In the genomic region with DNA sequence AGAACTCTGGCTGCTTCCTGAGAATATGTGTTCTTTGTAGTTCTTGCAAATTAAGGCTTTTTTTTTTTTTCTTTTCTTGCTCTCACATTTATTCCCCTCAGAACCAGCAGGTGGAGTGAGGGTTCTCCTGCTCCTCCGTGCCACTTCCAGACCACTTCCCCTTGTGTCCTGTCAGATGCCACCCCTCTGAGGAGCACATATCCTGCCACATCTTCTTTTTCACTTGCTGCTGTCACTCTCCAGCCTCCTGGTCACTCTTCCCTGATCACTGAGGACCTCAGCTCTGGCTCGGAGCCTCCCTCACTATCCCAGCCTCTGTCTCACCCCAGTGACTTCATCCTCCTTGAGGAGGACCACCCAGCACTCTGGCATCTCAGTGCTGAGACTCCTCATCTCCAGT, we compare ENCODE assay signal across 8 cellular contexts.
DNase-seq lines count a peak whose midpoint lies in the region; ATAC-seq, FAIRE-seq and TF ChIP-seq lines count a peak whose summit lies in the region.

No MANE protein-coding gene starts in this region.

- no peaks in the 10 kb centered on the region for H3K4me1 Mint-ChIP-seq in activated CD8-positive, alpha-beta T cell treated with anti-CD3 and anti-CD28 coated beads for 36 hours (ENCODE audit: low read depth)
- no peaks in the 10 kb centered on the region for H3K4me1 Mint-ChIP-seq in activated CD8-positive, alpha-beta T cell treated with anti-CD3 and anti-CD28 coated beads, Interleukin-2, amount 10 ng/mL, durations not matched to agents 7 days and 5 days (ENCODE audit: low read depth)

- no peak for DNase-seq in activated CD8-positive, alpha-beta T cell treated with anti-CD3 and anti-CD28 coated beads for 36 hours
- no peak for DNase-seq in activated CD8-positive, alpha-beta T cell treated with anti-CD3 and anti-CD28 coated beads, Interleukin-2, amount 10 ng/mL, durations not matched to agents 7 days and 5 days
- DNase-seq in NCI-H460 (ENCODE audit: extremely low read depth, low read depth) = peak; percentile 36
- no peak for DNase-seq in H1 (ENCODE audit: low read depth in 1 of 2, low spot score in 2 of 2)
- DNase-seq in testis = peak; percentile 19
- DNase-seq in superior temporal gyrus (ENCODE audit: extremely low spot score) = no peak

- ATAC-seq in activated CD8-positive, alpha-beta T cell treated with anti-CD3 and anti-CD28 coated beads for 36 hours = no peak
- ATAC-seq in activated CD8-positive, alpha-beta T cell treated with anti-CD3 and anti-CD28 coated beads, Interleukin-2, amount 10 ng/mL, durations not matched to agents 7 days and 5 days = no peak
- ATAC-seq in HG03025 (IDR thresholded peaks at IDR 0.05; ENCODE audit: low FRiP score, unreplicated experiment) (no peak), GM21515 (IDR thresholded peaks at IDR 0.05; ENCODE audit: unreplicated experiment) (no peak)

- no peak overlapping the region for H4K91ac ChIP-seq in H1 (replicated peaks; ENCODE audit: insufficient read length, low read length)

- no peak overlapping the region for H3K4me2 ChIP-seq in H1 (ENCODE audit: insufficient read depth in 1 of 2, low read depth in 2 of 2, low read length in 2 of 2)

- H4K5ac ChIP-seq in H1 (ENCODE audit: insufficient read length, low read depth, low read length) = no peak overlapping the region

- no peak for TF ChIP-seq EP300 in H1 (IDR thresholded peaks at IDR 0.05; ENCODE audit: borderline replicate concordance in 1 of 2, low read depth in 2 of 2, low read length in 2 of 2)

- no peak overlapping the region for H3K4ac ChIP-seq in H1 (replicated peaks; ENCODE audit: insufficient read length, low read depth, low read length)

- 0 out of 2 replicates have a peak overlapping the region, but pooled peaks have one; percentile 14 for H2AFZ ChIP-seq in H1 (ENCODE audit: low read length)

- peak; percentile 68 to 69 for TF ChIP-seq RAD21 in H1 (IDR thresholded peaks at IDR 0.05 in 1 of 2, conservative IDR thresholded peaks at IDR 0.05 in 1 of 2; ENCODE audit: low read depth in 2 of 2, low read length in 2 of 2)

- no peak for FAIRE-seq in H1 (lab: Jason Lieb, UNC)

- intact Hi-C loops in activated CD8-positive, alpha-beta T cell treated with anti-CD3 and anti-CD28 coated beads for 36 hours (cut with micrococcal nuclease) = no loop called here
- intact Hi-C loops in testis (cut with DNase I; ENCODE audit: low total_unique reads) = no loop called here

- H3K79me1 ChIP-seq in H1 (ENCODE audit: low read depth, low read length) = no peaks in the 10 kb centered on the region

- no peaks in the 10 kb centered on the region for H3K4me1 ChIP-seq in H1 (replicated peaks in 1 of 4; ENCODE audit: control insufficient read depth in 3 of 4, insufficient read depth in 4 of 4, low read length in 3 of 4)
- no peaks in the 10 kb centered on the region for H3K4me1 ChIP-seq in testis

- H3K27ac Mint-ChIP-seq in activated CD8-positive, alpha-beta T cell treated with anti-CD3 and anti-CD28 coated beads for 36 hours = no peak overlapping the region
- H3K27ac Mint-ChIP-seq in activated CD8-positive, alpha-beta T cell treated with anti-CD3 and anti-CD28 coated beads, Interleukin-2, amount 10 ng/mL, durations not matched to agents 7 days and 5 days = no peak overlapping the region

- H3K56ac ChIP-seq in H1 (replicated peaks; ENCODE audit: insufficient read length, low read depth, low read length) = no peak overlapping the region

- CTCF ChIA-PET in activated CD8-positive, alpha-beta T cell treated with anti-CD3 and anti-CD28 coated beads for 36 hours (lab: Charles Lee) = no interaction called here
- CTCF ChIA-PET in activated CD8-positive, alpha-beta T cell treated with anti-CD3 and anti-CD28 coated beads, Interleukin-2, amount 10 ng/mL, durations not matched to agents 7 days and 5 days (lab: Charles Lee) = no interaction called here
- CTCF ChIA-PET in H1 (lab: Charles Lee; ENCODE audit: partially characterized antibody) = interaction anchor here (0.6 to 2.7 kb wide), 34 partner anchors 10 to 514 kb away, joined by 3 to 18 read pairs (median 4); no protein-coding TSS in a partner anchor

- H3K27me3 Mint-ChIP-seq in activated CD8-positive, alpha-beta T cell treated with anti-CD3 and anti-CD28 coated beads for 36 hours = no peaks in the 10 kb centered on the region
- H3K27me3 Mint-ChIP-seq in activated CD8-positive, alpha-beta T cell treated with anti-CD3 and anti-CD28 coated beads, Interleukin-2, amount 10 ng/mL, durations not matched to agents 7 days and 5 days (ENCODE audit: low read depth) = peaks cover 13% of the 10 kb centered on the region

- peak; percentile 29 for TF ChIP-seq CTCF in activated CD8-positive, alpha-beta T cell treated with anti-CD3 and anti-CD28 coated beads for 36 hours (IDR thresholded peaks at IDR 0.05)
- peak; percentile 46 to 64 (median 55) for TF ChIP-seq CTCF in H1 (IDR thresholded peaks at IDR 0.05; ENCODE audit: control extremely low read depth in 1 of 3, insufficient read depth in 1 of 3, low read depth in 1 of 3, low read length in 3 of 3)
- TF ChIP-seq CTCF in testis (IDR thresholded peaks at IDR 0.05) = peak in 2 of 3 experiments; percentile 17 to 33

- POLR2A ChIA-PET in activated CD8-positive, alpha-beta T cell treated with anti-CD3 and anti-CD28 coated beads for 36 hours (lab: Charles Lee) = no interaction called here
- POLR2A ChIA-PET in activated CD8-positive, alpha-beta T cell treated with anti-CD3 and anti-CD28 coated beads, Interleukin-2, amount 10 ng/mL, durations not matched to agents 7 days and 5 days (lab: Charles Lee) = no interaction called here
- POLR2A ChIA-PET in H1 (lab: Charles Lee; ENCODE audit: partially characterized antibody) = no interaction called here

- H3K27me3 ChIP-seq in H1 (replicated peaks in 1 of 4; ENCODE audit: control insufficient read depth in 3 of 4, extremely low read depth in 1 of 4, insufficient read depth in 3 of 4, low read length in 3 of 4) (no peaks in the 10 kb centered on the region), testis (no peaks in the 10 kb centered on the region)

- H2BK20ac ChIP-seq in H1 (ENCODE audit: low read length) = no peak overlapping the region

- H3K23me2 ChIP-seq in H1 (ENCODE audit: low read depth, low read length) = peaks cover 3% of the 10 kb centered on the region; the same call in 1 of the 2 replicates

- TF ChIP-seq POLR2A in H1 (IDR thresholded peaks at IDR 0.05; ENCODE audit: control extremely low read depth in 1 of 2, low read depth in 2 of 2, low read length in 2 of 2) (no peak), testis (IDR thresholded peaks at IDR 0.05) (no peak)

- H3K9ac ChIP-seq in H1 (replicated peaks in 1 of 4; ENCODE audit: extremely low read depth in 1 of 4, low read depth in 3 of 4, low read length in 3 of 4) = no peak overlapping the region

- no peaks in the 10 kb centered on the region for H3K36me3 ChIP-seq in H1 (ENCODE audit: control insufficient read depth in 2 of 4, insufficient read depth in 4 of 4, low read length in 3 of 4)
- H3K36me3 ChIP-seq in testis (ENCODE audit: low read depth, missing control alignments) = no peaks in the 10 kb centered on the region

- H3K23ac ChIP-seq in H1 (ENCODE audit: insufficient read length) = no peak overlapping the region

- H2AK5ac ChIP-seq in H1 (ENCODE audit: low read depth, low read length) = no peak overlapping the region

- H3K9me3 ChIP-seq in H1 (ENCODE audit: insufficient read depth in 2 of 2, low read depth in 1 of 2, low read length in 1 of 2) (peaks cover 5 to 7% of the 10 kb centered on the region in 2 experiments; a peak in 3 of 4 replicates), testis (no peaks in the 10 kb centered on the region)

- H3K9me3 Mint-ChIP-seq in activated CD8-positive, alpha-beta T cell treated with anti-CD3 and anti-CD28 coated beads for 36 hours = peaks cover 7% of the 10 kb centered on the region
- H3K9me3 Mint-ChIP-seq in activated CD8-positive, alpha-beta T cell treated with anti-CD3 and anti-CD28 coated beads, Interleukin-2, amount 10 ng/mL, durations not matched to agents 7 days and 5 days (ENCODE audit: insufficient read depth) = peaks cover 3% of the 10 kb centered on the region

- peaks cover 0 to 2% of the 10 kb centered on the region in 2 experiments for H4K20me1 ChIP-seq in H1 (replicated peaks in 1 of 2; ENCODE audit: control insufficient read depth in 1 of 2, insufficient read depth in 2 of 2, low read length in 2 of 2)

- no peak overlapping the region for H4K8ac ChIP-seq in H1 (ENCODE audit: extremely low read depth, insufficient read depth, low read length)

- H3K79me2 ChIP-seq in H1 (ENCODE audit: control insufficient read depth in 1 of 2, insufficient read depth in 2 of 2, low read length in 2 of 2) = no peaks in the 10 kb centered on the region

- H2BK120ac ChIP-seq in H1 (replicated peaks; ENCODE audit: low read depth, low read length) = no peak overlapping the region

- no peak overlapping the region for H2BK15ac ChIP-seq in H1 (ENCODE audit: low read length)

- WGBS in H1 (ENCODE audit: extremely low coverage in 1 of 2, insufficient coverage in 1 of 2, insufficient read length in 1 of 2, insufficient replicate concordance in 2 of 2, low coverage in 1 of 2, low lambda C conversion rate in 2 of 2, missing lambda C conversion rate in 1 of 2), 2 experiments = 45% methylated on average over 2 of the region's 2 CpGs; no CpG with 5 or more reads in 1 of the 2 experiments
- WGBS in testis, 2 donors = 53 to 54% methylated on average over 2 of the region's 2 CpGs

- H3K18ac ChIP-seq in H1 (ENCODE audit: extremely low read depth, low read length) = no peak overlapping the region

- no peaks in the 10 kb centered on the region for H3K36me3 Mint-ChIP-seq in activated CD8-positive, alpha-beta T cell treated with anti-CD3 and anti-CD28 coated beads for 36 hours (ENCODE audit: low read depth)
- no peaks in the 10 kb centered on the region for H3K36me3 Mint-ChIP-seq in activated CD8-positive, alpha-beta T cell treated with anti-CD3 and anti-CD28 coated beads, Interleukin-2, amount 10 ng/mL, durations not matched to agents 7 days and 5 days (ENCODE audit: low read depth)

- H3K27ac ChIP-seq in H1 (ENCODE audit: low read depth, low read length) = no peak overlapping the region
- H3K27ac ChIP-seq in testis = no peak overlapping the region

- H3K4me3 Mint-ChIP-seq in activated CD8-positive, alpha-beta T cell treated with anti-CD3 and anti-CD28 coated beads for 36 hours = no peak overlapping the region
- no peak overlapping the region for H3K4me3 Mint-ChIP-seq in activated CD8-positive, alpha-beta T cell treated with anti-CD3 and anti-CD28 coated beads, Interleukin-2, amount 10 ng/mL, durations not matched to agents 7 days and 5 days

- no peak overlapping the region for H2BK12ac ChIP-seq in H1 (ENCODE audit: low read depth, low read length)

- H3K4me3 ChIP-seq in H1 (ENCODE audit: extremely low read depth in 1 of 4, insufficient read depth in 2 of 4, low read depth in 3 of 4, low read length in 4 of 4) (no peak overlapping the region), testis (no peak overlapping the region)

- H2BK5ac ChIP-seq in H1 (ENCODE audit: low read depth, low read length) = no peak overlapping the region

- no peak overlapping the region for H3K14ac ChIP-seq in H1 (ENCODE audit: insufficient read length)

TF ChIP-seq in H1, 55 proteins besides CTCF, POLR2A, EP300 and RAD21:
- TF ChIP-seq RNF2 (IDR thresholded peaks at IDR 0.05; ENCODE audit: borderline replicate concordance, low read depth, low read length, missing control alignments, poor library complexity, severe bottlenecking) = no peak

Comparison
In these comparisons a context has a peak if more than half of its experiments do, and no peak if none do; other contexts are left out.
1. DNase-seq: peak in NCI-H460 (single experiment) and testis (single experiment); none in activated CD8-positive, alpha-beta T cell treated with anti-CD3 and anti-CD28 coated beads for 36 hours (single experiment), activated CD8-positive, alpha-beta T cell treated with anti-CD3 and anti-CD28 coated beads, Interleukin-2, amount 10 ng/mL, durations not matched to agents 7 days and 5 days (single experiment), H1 (0 of 2) and superior temporal gyrus (single experiment).
2. Peak in every context shown above with its lines, with median percentiles within 50 percentile points of each other: CTCF ChIP-seq.